Comparison of ENCODE assay signal across 32 cellular contexts in genomic region chr5:59486508-59486907, GRCh38.
"Had no signal": no experiment of that assay in that cellular context is flagged by ENCODE, and none has a peak within 500 bp of the region (broad histone marks: within the 10 kb centered on the region; RNA-seq: fewer than 3 reads in every experiment).

No MANE protein-coding gene starts in this region.

- H3K4me3 Mint-ChIP-seq: activated B cell treated with CpG ODN at 0.5 μM for 24 hours; activated CD8-positive, alpha-beta T cell treated with anti-CD3 and anti-CD28 coated beads for 36 hours; activated naive CD4-positive, alpha-beta T cell treated with anti-CD3 and anti-CD28 coated beads, Interleukin-2, amount 50 U/mL, for 24 hours; activated naive CD8-positive, alpha-beta T cell treated with anti-CD3 and anti-CD28 coated beads, Interleukin-2, amount 10 ng/mL, durations not matched to agents 7 days and 5 days had no signal

- H3K36me3 Mint-ChIP-seq: activated naive CD4-positive, alpha-beta T cell treated with anti-CD3 and anti-CD28 coated beads, Interleukin-2, amount 50 U/mL, for 24 hours; activated naive CD8-positive, alpha-beta T cell treated with anti-CD3 and anti-CD28 coated beads, Interleukin-2, amount 10 ng/mL, durations not matched to agents 7 days and 5 days had no signal

- FAIRE-seq: TTC549 had no signal

- H3K9me3 Mint-ChIP-seq: activated B cell treated with CpG ODN at 0.5 μM for 24 hours; activated CD8-positive, alpha-beta T cell treated with anti-CD3 and anti-CD28 coated beads for 36 hours; activated naive CD4-positive, alpha-beta T cell treated with anti-CD3 and anti-CD28 coated beads, Interleukin-2, amount 50 U/mL, for 24 hours; activated naive CD8-positive, alpha-beta T cell treated with anti-CD3 and anti-CD28 coated beads, Interleukin-2, amount 10 ng/mL, durations not matched to agents 7 days and 5 days; activated T-cell treated with anti-CD3 and anti-CD28 coated beads, Interleukin-2, amount 50 U/mL, for 72 hours; activated T-helper 2 cell treated with anti-CD3 and anti-CD28 coated beads, Interferon-gamma antibody, Interleukin-2, Interleukin-4, amounts not matched to agents 10 μg/mL and 5 μg/mL and 100 μg/mL, durations not matched to agents 14 hours and 24 hours and 36 hours had no signal

- H3K4me1 Mint-ChIP-seq: activated naive CD4-positive, alpha-beta T cell treated with anti-CD3 and anti-CD28 coated beads, Interleukin-2, amount 50 U/mL, for 24 hours; activated naive CD8-positive, alpha-beta T cell treated with anti-CD3 and anti-CD28 coated beads, Interleukin-2, amount 10 ng/mL, durations not matched to agents 7 days and 5 days had no signal

- H3K4me3 ChIP-seq: ascending aorta, breast epithelium, Peyer's patch, SJSA1 had no signal

- DNase-seq: activated B cell treated with CpG ODN at 0.5 μM for 24 hours; activated CD4-positive, alpha-beta T cell treated with anti-CD3 and anti-CD28 coated beads for 1 hour; activated CD4-positive, alpha-beta T cell treated with anti-CD3 and anti-CD28 coated beads for 48 hours; activated CD8-positive, alpha-beta T cell treated with anti-CD3 and anti-CD28 coated beads for 36 hours; activated gamma-delta T cell; activated naive CD4-positive, alpha-beta T cell treated with Interleukin-2 at 50 U/mL for 16 hours; activated naive CD8-positive, alpha-beta T cell treated with anti-CD3 and anti-CD28 coated beads, Interleukin-2, amount 10 ng/mL, durations not matched to agents 7 days and 5 days; activated T-cell treated with anti-CD3 and anti-CD28 coated beads, Interleukin-2, amount 50 U/mL, for 1 hour; activated T-cell treated with anti-CD3 and anti-CD28 coated beads, Interleukin-2, amount 50 U/mL, for 72 hours; amygdala; MM.1S; NCI-H1092 treated with DMSO at 0.1 percent for 48 hours; NCI-H1417; NCI-H187; NCI-H2029 treated with DMSO at 0.1 percent for 48 hours; NCI-H2107; NCI-H2171; NCI-H510A; NCI-H526; NCI-H748 treated with DMSO at 0.1 percent for 48 hours; NK-92 treated with Interleukin-12 subunit alpha and Interleukin-12 subunit beta, amount 100 ng/mL, for 24 hours; PC-3; Peyer's patch; SHP77 treated with DMSO at 0.1 percent for 48 hours; T1000 had no signal

- H3K36me3 ChIP-seq: ascending aorta, breast epithelium, Peyer's patch, SJSA1 had no signal

- ATAC-seq: activated CD8-positive, alpha-beta T cell treated with anti-CD3 and anti-CD28 coated beads for 36 hours; activated T-cell treated with anti-CD3 and anti-CD28 coated beads, Interleukin-2, amount 50 U/mL, for 72 hours; PC-3 had no signal

- H3K4me1 ChIP-seq: ascending aorta, breast epithelium, Peyer's patch had no signal

- H3K27me3 ChIP-seq: ascending aorta, breast epithelium, Peyer's patch, SJSA1 had no signal

- H3K27me3 Mint-ChIP-seq: activated B cell treated with CpG ODN at 0.5 μM for 24 hours; activated CD8-positive, alpha-beta T cell treated with anti-CD3 and anti-CD28 coated beads for 36 hours; activated naive CD4-positive, alpha-beta T cell treated with anti-CD3 and anti-CD28 coated beads, Interleukin-2, amount 50 U/mL, for 24 hours had no signal

- H3K9me3 ChIP-seq: ascending aorta, breast epithelium, Peyer's patch, SJSA1 had no signal

- H3K9ac ChIP-seq: KMS-11 had no signal

- H3K27ac ChIP-seq: ascending aorta, breast epithelium, KMS-11, Peyer's patch, SJSA1 had no signal

- H3K27ac Mint-ChIP-seq: activated B cell treated with CpG ODN at 0.5 μM for 24 hours; activated CD8-positive, alpha-beta T cell treated with anti-CD3 and anti-CD28 coated beads for 36 hours; activated naive CD4-positive, alpha-beta T cell treated with anti-CD3 and anti-CD28 coated beads, Interleukin-2, amount 50 U/mL, for 24 hours; activated naive CD8-positive, alpha-beta T cell treated with anti-CD3 and anti-CD28 coated beads, Interleukin-2, amount 10 ng/mL, durations not matched to agents 7 days and 5 days; activated T-cell treated with anti-CD3 and anti-CD28 coated beads, Interleukin-2, amount 50 U/mL, for 72 hours; activated T-helper 2 cell treated with anti-CD3 and anti-CD28 coated beads, Interferon-gamma antibody, Interleukin-2, Interleukin-4, amounts not matched to agents 10 μg/mL and 5 μg/mL and 100 μg/mL, durations not matched to agents 14 hours and 24 hours and 36 hours had no signal

- H3K4me2 ChIP-seq: KMS-11 had no signal
